Comparison of ENCODE assay signal across 8 cellular contexts in the genomic region with DNA sequence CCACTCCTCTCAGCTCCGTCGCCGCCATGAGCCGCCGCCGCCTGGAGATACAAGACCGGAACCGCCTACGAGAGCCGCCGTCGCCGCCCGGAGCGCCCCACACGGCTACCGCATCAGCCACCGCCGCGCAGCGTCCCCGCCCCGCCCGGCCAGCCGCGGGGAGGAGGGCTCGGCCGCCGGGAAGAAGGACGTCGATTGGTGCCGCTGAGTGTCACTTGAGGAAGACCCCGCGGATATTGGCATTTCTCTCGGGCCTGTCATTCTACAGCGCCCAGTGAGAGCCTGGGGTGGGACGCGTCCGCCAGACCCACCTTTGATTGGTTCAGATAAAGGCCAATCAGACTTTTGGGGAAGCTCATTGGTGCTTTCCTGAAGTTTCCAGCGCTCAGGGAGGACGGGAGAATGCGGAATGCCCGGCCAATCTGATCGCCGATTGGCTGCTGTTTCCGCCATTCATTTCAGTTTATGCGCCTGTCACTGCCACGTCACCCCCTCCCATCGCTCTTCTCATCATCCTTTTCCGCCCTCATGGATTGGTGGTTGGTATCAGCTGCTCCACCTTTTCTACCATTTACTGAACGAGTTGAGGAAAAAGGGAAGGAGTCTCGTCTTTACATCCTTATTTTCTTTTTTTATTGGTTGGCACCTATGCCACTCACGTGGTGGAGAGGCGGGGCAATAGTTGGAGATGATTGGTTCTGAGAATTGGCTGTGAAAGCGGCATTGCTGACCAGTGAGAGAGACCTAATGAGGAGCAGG. TPM values are rescaled to one million over a fixed set of nuclear protein-coding genes. Genes with fewer than 3 reads are reported as not detected.
DNase-seq lines count a peak whose midpoint lies in the region; ATAC-seq and TF ChIP-seq lines count a peak whose summit lies in the region.

OSBP (minus strand) TSS at position 138 of the 759 bp plus-strand sequence; CDS start at position 28, 110 bp downstream.

- peak within 1 kb of the TSS; percentile 94 for H3K4me3 Mint-ChIP-seq in activated CD4-positive, alpha-beta T cell treated with anti-CD3 and anti-CD28 coated beads, Interleukin-2, amount 10 ng/mL, durations not matched to agents 24 days and 14 days

- ATAC-seq in GM19324 (IDR thresholded peaks at IDR 0.05; ENCODE audit: low FRiP score, unreplicated experiment) (peak; percentile 93), HG03469 (IDR thresholded peaks at IDR 0.05; ENCODE audit: unreplicated experiment) (peak; percentile 74)

- H3K4me1 ChIP-seq in BLaER1 (peaks cover 42% of the 10 kb centered on the region), colonic mucosa (peaks cover 24% of the 10 kb centered on the region)

- no peaks in the 10 kb centered on the region for H3K27me3 Mint-ChIP-seq in activated CD4-positive, alpha-beta T cell treated with anti-CD3 and anti-CD28 coated beads, Interleukin-2, amount 10 ng/mL, durations not matched to agents 24 days and 14 days

- peak within 1 kb of the TSS; percentile 95 for H3K4me2 ChIP-seq in BLaER1

- intact Hi-C loops in activated CD4-positive, alpha-beta T cell treated with anti-CD3 and anti-CD28 coated beads, Interleukin-2, amount 10 ng/mL, durations not matched to agents 24 days and 14 days (cut with micrococcal nuclease): loop anchor here (1.0 to 10.0 kb wide), 8 partner anchors 53 to 1903 kb away; partner anchors contain the start of genes FAM111A, FAM111B, MED19 and MRPL16
- intact Hi-C loops in colonic mucosa (cut with DNase I): loop anchor here (10.0 kb wide), 1 partner anchor 51 kb away; no protein-coding TSS in a partner anchor

- peaks cover 22% of the 10 kb centered on the region for H3K36me3 Mint-ChIP-seq in activated CD4-positive, alpha-beta T cell treated with anti-CD3 and anti-CD28 coated beads, Interleukin-2, amount 10 ng/mL, durations not matched to agents 24 days and 14 days (ENCODE audit: low read depth)

- H3K4me3 ChIP-seq in BLaER1 (peak within 1 kb of the TSS; percentile 98), colonic mucosa (peak within 1 kb of the TSS; percentile 81)

- no peaks in the 10 kb centered on the region for H3K9me3 Mint-ChIP-seq in activated CD4-positive, alpha-beta T cell treated with anti-CD3 and anti-CD28 coated beads, Interleukin-2, amount 10 ng/mL, durations not matched to agents 24 days and 14 days

- peaks cover 45% of the 10 kb centered on the region for H4K20me1 ChIP-seq in BLaER1

- H3K27me3 ChIP-seq in BLaER1 (no peaks in the 10 kb centered on the region), colonic mucosa (no peaks in the 10 kb centered on the region)

- peaks cover 43% of the 10 kb centered on the region for H3K4me1 Mint-ChIP-seq in activated CD4-positive, alpha-beta T cell treated with anti-CD3 and anti-CD28 coated beads, Interleukin-2, amount 10 ng/mL, durations not matched to agents 24 days and 14 days

- peak within 1 kb of the TSS; percentile 91 for H3K27ac Mint-ChIP-seq in activated CD4-positive, alpha-beta T cell treated with anti-CD3 and anti-CD28 coated beads, Interleukin-2, amount 10 ng/mL, durations not matched to agents 24 days and 14 days

- peak within 1 kb of the TSS; percentile 93 for H3K9ac ChIP-seq in BLaER1
- peak within 1 kb of the TSS; percentile 85 to 99 for H3K9ac ChIP-seq in colonic mucosa (ENCODE audit: low read depth in 2 of 2, low read length in 2 of 2)

- H3K27ac ChIP-seq in BLaER1 (peak within 1 kb of the TSS; percentile 87), colonic mucosa (peak within 1 kb of the TSS; percentile 86)

- TF ChIP-seq CTCF in colonic mucosa (IDR thresholded peaks at IDR 0.05): no peak

- H3K9me3 ChIP-seq in BLaER1 (no peaks in the 10 kb centered on the region), colonic mucosa (no peaks in the 10 kb centered on the region)

- DNase-seq in NCI-H526 treated with DMSO at 0.1 percent for 48 hours (lab: John Stamatoyannopoulos, UW) (peak; percentile 100), colonic mucosa (peak; percentile 100), kidney tubule cell (ENCODE audit: low spot score) (peak; percentile 100)
- peak; percentile 99 for DNase-seq in activated CD4-positive, alpha-beta T cell treated with anti-CD3 and anti-CD28 coated beads, Interleukin-2, amount 10 ng/mL, durations not matched to agents 24 days and 14 days
- peak; percentile 90 to 95 (median 91) for DNase-seq in stimulated activated CD4-positive, alpha-beta T cell treated with anti-CD3 and anti-CD28 coated beads, Interleukin-1b, Interleukin-23, amount 100 ng/mL, for 24 hours (ENCODE audit: low read depth in 4 of 4, low spot score in 1 of 4)

- H3K36me3 ChIP-seq in BLaER1: peaks cover 17% of the 10 kb centered on the region; the same call in 1 of the 2 replicates
- H3K36me3 ChIP-seq in colonic mucosa: no peaks in the 10 kb centered on the region

RNA-seq across cellular contexts. Expression of gene OSBP, which starts in this region (rescaled TPM):
- total RNA-seq in activated CD4-positive, alpha-beta T cell treated with anti-CD3 and anti-CD28 coated beads, Interleukin-2, amount 10 ng/mL, durations not matched to agents 24 days and 14 days: 39.7 and 40.1 TPM in 2 replicates
- total RNA-seq in colonic mucosa: 10 to 100 TPM; 57.1 to 64.7 TPM

Comparison
In these comparisons a context has a peak if more than half of its experiments do, and no peak if none do; other contexts are left out.
1. Peak in every context shown above with its lines: DNase-seq, ATAC-seq, H3K4me3 ChIP-seq and H3K27ac ChIP-seq.